Comparison of ENCODE assay signal across 13 cellular contexts in genomic region chr2:182587831-182588230, GRCh38.
A peak's percentile ranks its signal among the peaks of the same experiment; 100 is the strongest.
DNase-seq lines count a peak whose midpoint lies in the region; ATAC-seq and TF ChIP-seq lines count a peak whose summit lies in the region.
"Had no signal": no experiment of that assay in that cellular context is flagged by ENCODE, and none has a peak within 500 bp of the region (broad histone marks: within the 10 kb centered on the region; RNA-seq: fewer than 3 reads in every experiment).

No MANE protein-coding gene starts in this region.

- H3K36me3 ChIP-seq in ACC112 (ENCODE audit: insufficient read depth, low read length), result no peaks in the 10 kb centered on the region
- no peaks in the 10 kb centered on the region for H3K36me3 ChIP-seq in mucosa of descending colon (ENCODE audit: low read depth)

- TF ChIP-seq CTCF in HFF-Myc (IDR thresholded peaks at IDR 0.05; ENCODE audit: low read depth, low read length, missing control alignments) (no peak), omental fat pad (IDR thresholded peaks at IDR 0.05) (no peak), mucosa of descending colon (IDR thresholded peaks at IDR 0.05) (no peak)

- H2AFZ ChIP-seq in ACC112 (ENCODE audit: low read length, unreplicated experiment), result peak overlapping the region; percentile 85

- no peaks in the 10 kb centered on the region for H3K27me3 ChIP-seq in ACC112 (ENCODE audit: insufficient read depth, low read length)

- intact Hi-C loops in mucosa of descending colon (cut with DNase I, micrococcal nuclease), result no loop called here

- peak overlapping the region; percentile 42 for H3K4me3 ChIP-seq in ACC112 (ENCODE audit: low read depth, low read length)
- no peak overlapping the region for H3K4me3 ChIP-seq in HFF-Myc (replicated peaks; ENCODE audit: low read depth, low read length)
- H3K4me3 ChIP-seq in mucosa of descending colon, result no peak overlapping the region

- H3K9me3 ChIP-seq in mucosa of descending colon, result no peaks in the 10 kb centered on the region

- peaks cover 24% of the 10 kb centered on the region for H3K4me1 ChIP-seq in ACC112 (ENCODE audit: control insufficient read depth, insufficient read depth, low read length, unreplicated experiment)
- no peaks in the 10 kb centered on the region for H3K4me1 ChIP-seq in mucosa of descending colon (ENCODE audit: low read depth)

- H3K27ac ChIP-seq in ACC112 (ENCODE audit: low read depth, low read length), result peak overlapping the region; percentile 69

- no peaks in the 10 kb centered on the region for H3K79me2 ChIP-seq in ACC112 (ENCODE audit: control insufficient read depth, insufficient read depth, low read length, unreplicated experiment)

- ATAC-seq in omental fat pad (ENCODE audit: low FRiP score) (no peak), HG02759 (IDR thresholded peaks at IDR 0.05; ENCODE audit: unreplicated experiment) (no peak), mucosa of descending colon (no peak)
- ATAC-seq: natural killer cell treated with Interleukin-12 subunit alpha and Interleukin-12 subunit beta and Interleukin-15 and Interleukin-18, amount 100 ng/mL, for 72 hours had no signal

- DNase-seq in HFF-Myc (ENCODE audit: extremely low read depth, low read depth), result peak; percentile 65
- peak; percentile 87 for DNase-seq in astrocyte of the hippocampus (ENCODE audit: low read depth, low spot score)
- DNase-seq in iris pigment epithelial cell (ENCODE audit: low read depth), result peak; percentile 95
- DNase-seq in omental fat pad (ENCODE audit: low spot score), result no peak
- no peak for DNase-seq in NCI-H1092 (lab: John Stamatoyannopoulos, UW)
- no peak for DNase-seq in mucosa of descending colon
- DNase-seq: amygdala, DMS53, NCI-H1436 treated with DMSO at 0.1 percent for 48 hours, SHP77 had no signal

Comparison
In these comparisons a context has a peak if more than half of its experiments do, and no peak if none do; other contexts are left out.
1. DNase-seq: peak in HFF-Myc (single experiment), astrocyte of the hippocampus (single experiment) and iris pigment epithelial cell (single experiment); none in omental fat pad (single experiment), NCI-H1092 (single experiment) and mucosa of descending colon (0 of 3).